4 cellular contexts compared by ENCODE assay signal in the genomic region with DNA sequence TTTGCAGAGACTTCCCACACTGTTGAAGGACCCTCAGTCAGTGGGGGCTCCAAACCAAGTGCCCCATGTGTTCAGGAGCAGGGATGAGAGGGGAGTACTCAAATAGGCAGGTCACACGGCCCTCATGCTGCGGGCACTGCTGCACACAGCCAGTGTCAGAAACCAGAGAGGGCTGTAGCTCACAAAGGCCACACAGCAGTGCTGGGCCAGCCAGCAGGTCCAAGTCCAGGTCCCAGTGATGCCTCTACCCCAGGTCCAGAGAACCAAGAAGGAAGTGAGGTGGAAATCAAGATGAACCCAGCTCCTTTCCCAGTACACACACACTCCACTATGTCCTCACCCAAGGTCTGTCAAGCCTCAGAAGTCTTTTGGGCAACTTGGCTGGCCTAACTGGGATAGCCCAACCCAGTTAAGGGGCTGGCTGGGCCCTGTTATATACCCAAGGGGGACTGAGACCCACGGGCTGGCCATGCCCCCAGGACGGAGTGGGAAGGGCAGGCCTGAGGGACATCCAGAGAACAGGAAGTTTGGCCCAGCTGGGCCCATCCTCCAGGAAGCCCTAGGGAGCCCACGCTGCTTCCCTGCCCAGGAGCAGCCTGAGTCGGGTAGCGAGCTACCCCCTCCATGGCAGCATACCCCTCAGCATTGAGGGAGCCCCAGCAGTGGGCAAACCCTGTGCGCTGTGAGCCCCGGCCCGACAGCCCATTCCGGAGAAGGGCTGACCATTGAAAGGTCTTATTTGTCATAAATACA.
TF ChIP-seq lines count a peak whose summit lies in the region.

No MANE protein-coding gene starts in this region.

TF ChIP-seq in SK-N-SH, 30 proteins besides CTCF, POLR2A, EP300 and RAD21:
- TF ChIP-seq REST (IDR thresholded peaks at IDR 0.05; ENCODE audit: low read depth, low read length) (no peak), FOSL2 (IDR thresholded peaks at IDR 0.05; ENCODE audit: borderline replicate concordance, low read depth) (no peak), TAF1 (IDR thresholded peaks at IDR 0.05; ENCODE audit: borderline replicate concordance, low read depth, low read length) (no peak), RCOR1 (IDR thresholded peaks at IDR 0.05; ENCODE audit: low read length) (no peak), GATA2 (CRISPR knock-in tag; IDR thresholded peaks at IDR 0.05) (0 out of 2 replicates have a peak, but pooled peaks have one; percentile 16), MEF2A (IDR thresholded peaks at IDR 0.05; ENCODE audit: borderline replicate concordance, low read depth) (no peak), NRF1 (IDR thresholded peaks at IDR 0.05; ENCODE audit: low read depth, low read length) (no peak), CHD2 (IDR thresholded peaks at IDR 0.05; ENCODE audit: low read length, partially characterized antibody) (no peak)
- TF ChIP-seq, protein P1, sequence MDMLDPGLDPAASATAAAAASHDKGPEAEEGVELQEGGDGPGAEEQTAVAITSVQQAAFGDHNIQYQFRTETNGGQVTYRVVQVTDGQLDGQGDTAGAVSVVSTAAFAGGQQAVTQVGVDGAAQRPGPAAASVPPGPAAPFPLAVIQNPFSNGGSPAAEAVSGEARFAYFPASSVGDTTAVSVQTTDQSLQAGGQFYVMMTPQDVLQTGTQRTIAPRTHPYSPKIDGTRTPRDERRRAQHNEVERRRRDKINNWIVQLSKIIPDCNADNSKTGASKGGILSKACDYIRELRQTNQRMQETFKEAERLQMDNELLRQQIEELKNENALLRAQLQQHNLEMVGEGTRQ (IDR thresholded peaks at IDR 0.05; ENCODE audit: borderline replicate concordance, low read depth, low read length) = no peak

TF ChIP-seq in SK-N-SH treated with all-trans-retinoic acid at 6 μM for 48 hours, 23 proteins besides CTCF, POLR2A, EP300 and RAD21 (continues in another document):
- TF ChIP-seq POU6F1 (CRISPR knock-in tag; IDR thresholded peaks at IDR 0.05; ENCODE audit: borderline replicate concordance, low read depth) = no peak
- TF ChIP-seq ISL1 (CRISPR knock-in tag; IDR thresholded peaks at IDR 0.05) = no peak
- no peak for TF ChIP-seq ZFP3 (CRISPR knock-in tag; IDR thresholded peaks at IDR 0.05)
- TF ChIP-seq ZFP30 (CRISPR knock-in tag; IDR thresholded peaks at IDR 0.05) = no peak
- TF ChIP-seq ZNF565 (CRISPR knock-in tag; conservative IDR thresholded peaks at IDR 0.05; ENCODE audit: low read depth) = no peak
- no peak for TF ChIP-seq ARNTL (CRISPR knock-in tag; IDR thresholded peaks at IDR 0.05; ENCODE audit: borderline replicate concordance, low read depth)
- no peak for TF ChIP-seq ZNF70 (CRISPR knock-in tag; IDR thresholded peaks at IDR 0.05)
- TF ChIP-seq RARB (CRISPR knock-in tag; IDR thresholded peaks at IDR 0.05) = no peak
- TF ChIP-seq ESRRG (CRISPR knock-in tag; IDR thresholded peaks at IDR 0.05) = no peak
- no peak for TF ChIP-seq PATZ1 (CRISPR knock-in tag; IDR thresholded peaks at IDR 0.05; ENCODE audit: borderline replicate concordance)
- no peak for TF ChIP-seq GLIS3 (CRISPR knock-in tag; IDR thresholded peaks at IDR 0.05)
- TF ChIP-seq SNAI2 (CRISPR knock-in tag; IDR thresholded peaks at IDR 0.05) = no peak
- TF ChIP-seq OSR1 (CRISPR knock-in tag; IDR thresholded peaks at IDR 0.05) = no peak
- no peak for TF ChIP-seq BACH2 (CRISPR knock-in tag; IDR thresholded peaks at IDR 0.05; ENCODE audit: borderline replicate concordance)
- TF ChIP-seq CSDC2 (CRISPR knock-in tag; IDR thresholded peaks at IDR 0.05) = no peak

TF ChIP-seq in H1, 55 proteins besides CTCF, POLR2A, EP300 and RAD21:
- TF ChIP-seq, protein P2, sequence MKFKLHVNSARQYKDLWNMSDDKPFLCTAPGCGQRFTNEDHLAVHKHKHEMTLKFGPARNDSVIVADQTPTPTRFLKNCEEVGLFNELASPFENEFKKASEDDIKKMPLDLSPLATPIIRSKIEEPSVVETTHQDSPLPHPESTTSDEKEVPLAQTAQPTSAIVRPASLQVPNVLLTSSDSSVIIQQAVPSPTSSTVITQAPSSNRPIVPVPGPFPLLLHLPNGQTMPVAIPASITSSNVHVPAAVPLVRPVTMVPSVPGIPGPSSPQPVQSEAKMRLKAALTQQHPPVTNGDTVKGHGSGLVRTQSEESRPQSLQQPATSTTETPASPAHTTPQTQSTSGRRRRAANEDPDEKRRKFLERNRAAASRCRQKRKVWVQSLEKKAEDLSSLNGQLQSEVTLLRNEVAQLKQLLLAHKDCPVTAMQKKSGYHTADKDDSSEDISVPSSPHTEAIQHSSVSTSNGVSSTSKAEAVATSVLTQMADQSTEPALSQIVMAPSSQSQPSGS (IDR thresholded peaks at IDR 0.05; ENCODE audit: low read length) = no peak

TF ChIP-seq in GM12891, 5 proteins besides CTCF, POLR2A, EP300 and RAD21:
- no peak for TF ChIP-seq TAF1 (IDR thresholded peaks at IDR 0.05; ENCODE audit: low read depth, low read length)
- no peak for TF ChIP-seq POLR2AphosphoS5 (IDR thresholded peaks at IDR 0.05; ENCODE audit: low read depth, low read length)
- TF ChIP-seq POU2F2 (IDR thresholded peaks at IDR 0.05; ENCODE audit: low read depth, low read length) = no peak
- no peak for TF ChIP-seq PAX5 (IDR thresholded peaks at IDR 0.05; ENCODE audit: insufficient read depth, low read length, severe bottlenecking)
- TF ChIP-seq SPI1 (IDR thresholded peaks at IDR 0.05; ENCODE audit: low read depth, low read length) = no peak
